10 cellular contexts compared by ENCODE assay signal in genomic region chr9:41088450-41089059, GRCh38. TPM values are rescaled to one million over a fixed set of nuclear protein-coding genes. Genes with fewer than 3 reads are reported as not detected.
DNase-seq lines count a peak whose midpoint lies in the region; ATAC-seq, FAIRE-seq and TF ChIP-seq lines count a peak whose summit lies in the region.
"Not testable (repeated sequence)": the region's sequence is repeated elsewhere in the genome, so short reads cannot be mapped to it uniquely, and the experiment has no call there.
"Had no signal": no experiment of that assay in that cellular context is flagged by ENCODE, and none has a peak within 500 bp of the region (broad histone marks: within the 10 kb centered on the region; RNA-seq: fewer than 3 reads in every experiment).

No MANE protein-coding gene starts in this region.

- not testable (repeated sequence) for H3K4me3 Mint-ChIP-seq in activated B cell treated with CpG ODN at 0.5 μM for 24 hours; endodermal cell; stimulated activated naive B cell treated with anti-CD40 and anti-IgM and Interleukin-4, amounts not matched to agents 10 μg/mL and 1 μg/mL and 100 μg/mL, for 72 hours

- H3K4me3 ChIP-seq in endodermal cell (ENCODE audit: low read length); lower lobe of right lung: not testable (repeated sequence)

- intact Hi-C loops in activated B cell treated with CpG ODN at 0.5 μM for 24 hours (cut with micrococcal nuclease); lower lobe of right lung (cut with DNase I): not testable (repeated sequence)

- H3K4me1 ChIP-seq in endodermal cell (ENCODE audit: control insufficient read depth, insufficient read depth, low read length); lower lobe of right lung: not testable (repeated sequence)

- WGBS in endodermal cell (ENCODE audit: insufficient coverage in 1 of 2, insufficient read length in 1 of 2), 2 experiments = 28 to 32% methylated on average over 4 to 7 of the region's 11 CpGs

- not testable (repeated sequence) for H3K9me3 Mint-ChIP-seq in activated B cell treated with CpG ODN at 0.5 μM for 24 hours; endodermal cell; stimulated activated naive B cell treated with anti-CD40 and anti-IgM and Interleukin-4, amounts not matched to agents 10 μg/mL and 1 μg/mL and 100 μg/mL, for 72 hours

- peak; percentile 78 for ATAC-seq in GM19372 (IDR thresholded peaks at IDR 0.05; ENCODE audit: low read depth, unreplicated experiment)
- ATAC-seq in HG02610 (IDR thresholded peaks at IDR 0.05; ENCODE audit: unreplicated experiment) = peak; percentile 67
- ATAC-seq in HG03457 (IDR thresholded peaks at IDR 0.05; ENCODE audit: unreplicated experiment) = peak; percentile 68
- peak; percentile 93 for ATAC-seq in activated B cell treated with CpG ODN at 0.5 μM for 24 hours (ENCODE audit: low read depth)
- peak; percentile 85 to 87 for ATAC-seq in lower lobe of right lung
- peak; percentile 81 to 82 for ATAC-seq in stimulated activated naive B cell treated with anti-CD40 and anti-IgM and Interleukin-4, amounts not matched to agents 10 μg/mL and 1 μg/mL and 100 μg/mL, for 72 hours (replicated peaks)

- peaks cover 37% of the 10 kb centered on the region for H3K27me3 ChIP-seq in endodermal cell (ENCODE audit: control insufficient read depth, insufficient read depth, low read length, poor library complexity, severe bottlenecking)
- H3K27me3 ChIP-seq in lower lobe of right lung (ENCODE audit: low read depth) = not testable (repeated sequence)

- not testable (repeated sequence) for H3K9ac ChIP-seq in endodermal cell (ENCODE audit: extremely low read depth, low read length, poor library complexity, severe bottlenecking)

- peak; percentile 3 for TF ChIP-seq CTCF in D721Med (IDR thresholded peaks at IDR 0.05; ENCODE audit: insufficient read depth, missing control alignments)
- TF ChIP-seq CTCF in activated B cell treated with CpG ODN at 0.5 μM for 24 hours (IDR thresholded peaks at IDR 0.05) = not testable (repeated sequence)
- peak; percentile 66 for TF ChIP-seq CTCF in endodermal cell (conservative IDR thresholded peaks at IDR 0.05)
- TF ChIP-seq CTCF in lower lobe of right lung (IDR thresholded peaks at IDR 0.05) = peak; percentile 54

- H3K27me3 Mint-ChIP-seq in activated B cell treated with CpG ODN at 0.5 μM for 24 hours = not testable (repeated sequence)
- H3K27me3 Mint-ChIP-seq in endodermal cell (ENCODE audit: insufficient read depth) = peaks cover 60% of the 10 kb centered on the region
- H3K27me3 Mint-ChIP-seq in stimulated activated naive B cell treated with anti-CD40 and anti-IgM and Interleukin-4, amounts not matched to agents 10 μg/mL and 1 μg/mL and 100 μg/mL, for 72 hours = peaks cover 13 to 22% of the 10 kb centered on the region in 2 donors

- H3K27ac Mint-ChIP-seq in activated B cell treated with CpG ODN at 0.5 μM for 24 hours; endodermal cell; stimulated activated naive B cell treated with anti-CD40 and anti-IgM and Interleukin-4, amounts not matched to agents 10 μg/mL and 1 μg/mL and 100 μg/mL, for 72 hours: not testable (repeated sequence)

- H3K27ac ChIP-seq in endodermal cell (ENCODE audit: low read depth, low read length); lower lobe of right lung: not testable (repeated sequence)

- CTCF ChIA-PET in activated B cell treated with CpG ODN at 0.5 μM for 24 hours (lab: Charles Lee) = not testable (repeated sequence)

- not testable (repeated sequence) for H3K9me3 ChIP-seq in endodermal cell (ENCODE audit: control insufficient read depth, low read length); lower lobe of right lung

- DNase-seq in D721Med (ENCODE audit: insufficient read length, low spot score); activated B cell treated with CpG ODN at 0.5 μM for 24 hours; endodermal cell; lower lobe of right lung; stimulated activated naive B cell treated with anti-CD40 and anti-IgM and Interleukin-4, amounts not matched to agents 10 μg/mL and 1 μg/mL and 100 μg/mL, for 72 hours: not testable (repeated sequence)

- not testable (repeated sequence) for FAIRE-seq in D721Med (lab: Jason Lieb, UNC)

- H3K36me3 Mint-ChIP-seq in activated B cell treated with CpG ODN at 0.5 μM for 24 hours (ENCODE audit: low read depth); endodermal cell (ENCODE audit: low read depth); stimulated activated naive B cell treated with anti-CD40 and anti-IgM and Interleukin-4, amounts not matched to agents 10 μg/mL and 1 μg/mL and 100 μg/mL, for 72 hours: not testable (repeated sequence)

- H3K36me3 ChIP-seq in endodermal cell (ENCODE audit: control insufficient read depth, insufficient read depth, low read length); lower lobe of right lung: not testable (repeated sequence)

- not testable (repeated sequence) for H3K4me1 Mint-ChIP-seq in activated B cell treated with CpG ODN at 0.5 μM for 24 hours, endodermal cell
- peaks cover 5 to 11% of the 10 kb centered on the region in 2 donors for H3K4me1 Mint-ChIP-seq in stimulated activated naive B cell treated with anti-CD40 and anti-IgM and Interleukin-4, amounts not matched to agents 10 μg/mL and 1 μg/mL and 100 μg/mL, for 72 hours

- POLR2A ChIA-PET in activated B cell treated with CpG ODN at 0.5 μM for 24 hours (lab: Charles Lee) = not testable (repeated sequence)

RNA-seq across cellular contexts. Expression of gene FOXD4L6, which starts 39.9 kb away (rescaled TPM):
- not detected in 2 replicates for total RNA-seq in activated B cell treated with CpG ODN at 0.5 μM for 24 hours
- not detected for total RNA-seq in endodermal cell
- polyA plus RNA-seq in endodermal cell (2013, experiment 1 of 2) = 0.18 TPM
- polyA plus RNA-seq in endodermal cell (2013, experiment 2 of 2) = not detected
- not detected for total RNA-seq in lower lobe of right lung
- total RNA-seq: activated naive CD8-positive, alpha-beta T cell treated with anti-CD3 and anti-CD28 coated beads for 36 hours; T-helper 2 cell treated with Interferon-gamma antibody and Interleukin-4, amounts not matched to agents 100 ng/mL and 5 ng/mL, for 36 hours had no signal
